In genomic region chr12:120369476-120370342, GRCh38 we compare ENCODE assay signal across 12 cellular contexts. TPM values are rescaled to one million over a fixed set of nuclear protein-coding genes. Genes with fewer than 3 reads are reported as not detected.
DNase-seq lines count a peak whose midpoint lies in the region; ATAC-seq and TF ChIP-seq lines count a peak whose summit lies in the region.
"Had no signal": no experiment of that assay in that cellular context is flagged by ENCODE, and none has a peak within 500 bp of the region (broad histone marks: within the 10 kb centered on the region; RNA-seq: fewer than 3 reads in every experiment).

No MANE protein-coding gene starts in this region.

- peaks cover 24 to 25% of the 10 kb centered on the region in 2 donors for H3K27me3 ChIP-seq in mucosa of rectum (ENCODE audit: control insufficient read depth in 2 of 2, insufficient read depth in 2 of 2, low read length in 2 of 2)

- no peaks in the 10 kb centered on the region for H3K36me3 ChIP-seq in mucosa of rectum (ENCODE audit: control insufficient read depth in 2 of 2, insufficient read depth in 2 of 2, low read length in 2 of 2)

- H3K27ac ChIP-seq in mucosa of rectum (ENCODE audit: low read depth in 2 of 2, low read length in 2 of 2), result no peak overlapping the region
- H3K27ac ChIP-seq: RWPE1 had no signal

- H3K9ac ChIP-seq in mucosa of rectum (ENCODE audit: low read depth in 1 of 2, low read length in 2 of 2), result no peak overlapping the region

- H3K27ac Mint-ChIP-seq in activated naive CD4-positive, alpha-beta T cell treated with anti-CD3 and anti-CD28 coated beads for 36 hours, result no peak overlapping the region
- no peak overlapping the region for H3K27ac Mint-ChIP-seq in MCF 10A (ENCODE audit: low read depth, unreplicated experiment)
- H3K27ac Mint-ChIP-seq in type B pancreatic cell, result peak overlapping the region; percentile 84

- peak overlapping the region; percentile 66 for H3K4me3 Mint-ChIP-seq in activated naive CD4-positive, alpha-beta T cell treated with anti-CD3 and anti-CD28 coated beads for 36 hours
- H3K4me3 Mint-ChIP-seq in MCF 10A (ENCODE audit: unreplicated experiment) (peak overlapping the region; percentile 54), type B pancreatic cell (peak overlapping the region; percentile 92)

- CTCF ChIA-PET in activated naive CD4-positive, alpha-beta T cell treated with anti-CD3 and anti-CD28 coated beads for 36 hours (lab: Charles Lee), result interaction anchor here (0.6 kb wide), 1 partner anchor 64 kb away, joined by 3 read pairs; no protein-coding TSS in a partner anchor
- CTCF ChIA-PET in MCF 10A (lab: Yijun Ruan, JAX), result no interaction called here

- H3K36me3 Mint-ChIP-seq in activated naive CD4-positive, alpha-beta T cell treated with anti-CD3 and anti-CD28 coated beads for 36 hours (ENCODE audit: low read depth), result no peaks in the 10 kb centered on the region
- no peaks in the 10 kb centered on the region for H3K36me3 Mint-ChIP-seq in MCF 10A (ENCODE audit: insufficient read depth, unreplicated experiment)
- H3K36me3 Mint-ChIP-seq in type B pancreatic cell, result peaks cover 6% of the 10 kb centered on the region

- POLR2A ChIA-PET in MCF 10A (lab: Yijun Ruan, JAX), result no interaction called here

- DNase-seq in activated naive CD4-positive, alpha-beta T cell treated with anti-CD3 and anti-CD28 coated beads for 36 hours, result no peak
- DNase-seq in activated naive CD4-positive, alpha-beta T cell treated with Interleukin-2 at 50 U/mL for 16 hours, result no peak
- no peak for DNase-seq in MCF 10A (ENCODE audit: unreplicated experiment)
- DNase-seq in type B pancreatic cell (ENCODE audit: extremely low spot score, unreplicated experiment), result no peak
- DNase-seq in foreskin fibroblast, result no peak
- DNase-seq in stimulated activated CD4-positive, alpha-beta T cell treated with anti-CD3 and anti-CD28 coated beads, Interleukin-15, amount 100 ng/mL, for 24 hours, result no peak
- DNase-seq: DMS153 had no signal

- no peaks in the 10 kb centered on the region for H3K9me3 Mint-ChIP-seq in activated naive CD4-positive, alpha-beta T cell treated with anti-CD3 and anti-CD28 coated beads for 36 hours
- no peaks in the 10 kb centered on the region for H3K9me3 Mint-ChIP-seq in MCF 10A (ENCODE audit: unreplicated experiment)
- no peaks in the 10 kb centered on the region for H3K9me3 Mint-ChIP-seq in type B pancreatic cell

- peaks cover 24 to 29% of the 10 kb centered on the region in 2 donors for H3K4me1 ChIP-seq in mucosa of rectum (ENCODE audit: control insufficient read depth in 2 of 2, insufficient read depth in 2 of 2, low read length in 2 of 2)

- BruUV-seq in MCF 10A (replicated peaks; lab: Mats Ljungman, UMichigan), result no TSS peak

- intact Hi-C loops in activated naive CD4-positive, alpha-beta T cell treated with anti-CD3 and anti-CD28 coated beads for 36 hours (cut with micrococcal nuclease), result no loop called here
- intact Hi-C loops in MCF 10A (cut with micrococcal nuclease), result no loop called here

- ATAC-seq in HG03139 (IDR thresholded peaks at IDR 0.05; ENCODE audit: unreplicated experiment), result no peak
- ATAC-seq: left colon had no signal

- H3K4me3 ChIP-seq in mucosa of rectum (ENCODE audit: low read length in 2 of 2) (peak overlapping the region; percentile 54 to 57), foreskin fibroblast (ENCODE audit: low read depth in 1 of 2, low read length in 2 of 2) (no peak overlapping the region)

- peaks cover 15% of the 10 kb centered on the region for H3K4me1 Mint-ChIP-seq in activated naive CD4-positive, alpha-beta T cell treated with anti-CD3 and anti-CD28 coated beads for 36 hours (ENCODE audit: low read depth)
- H3K4me1 Mint-ChIP-seq in MCF 10A (ENCODE audit: insufficient read depth, unreplicated experiment), result peaks cover 7% of the 10 kb centered on the region
- H3K4me1 Mint-ChIP-seq in type B pancreatic cell (ENCODE audit: unreplicated experiment), result peaks cover 37% of the 10 kb centered on the region

- no peaks in the 10 kb centered on the region for H3K9me3 ChIP-seq in mucosa of rectum (ENCODE audit: control insufficient read depth in 2 of 2, low read length in 2 of 2)

- peaks cover 67% of the 10 kb centered on the region for H3K27me3 Mint-ChIP-seq in activated naive CD4-positive, alpha-beta T cell treated with anti-CD3 and anti-CD28 coated beads for 36 hours (ENCODE audit: low read depth)
- peaks cover 71% of the 10 kb centered on the region for H3K27me3 Mint-ChIP-seq in MCF 10A (ENCODE audit: insufficient read depth, unreplicated experiment)
- H3K27me3 Mint-ChIP-seq in type B pancreatic cell, result peaks cover 38% of the 10 kb centered on the region

- TF ChIP-seq CTCF in MCF 10A (IDR thresholded peaks at IDR 0.05; ENCODE audit: unreplicated experiment), result no peak
- TF ChIP-seq CTCF in type B pancreatic cell (conservative IDR thresholded peaks at IDR 0.05), result no peak
- TF ChIP-seq CTCF in foreskin fibroblast (IDR thresholded peaks at IDR 0.05; ENCODE audit: low read depth, low read length), result no peak

RNA-seq across cellular contexts. Expression of gene MSI1, which starts 0.7 kb away (rescaled TPM):
- total RNA-seq in activated naive CD4-positive, alpha-beta T cell treated with anti-CD3 and anti-CD28 coated beads for 36 hours, result under 1 TPM; 0.27 to 0.57 TPM
- total RNA-seq in MCF 10A (2022) (not detected in 2 replicates), type B pancreatic cell (ENCODE audit: low replicate concordance) (22.0 and 71.7 TPM in 2 replicates)
- total RNA-seq: bronchial epithelial cell had no signal

RNA-seq across cellular contexts. Expression of gene PLA2G1B, which starts 42.1 kb away (rescaled TPM):
- total RNA-seq in activated naive CD4-positive, alpha-beta T cell treated with anti-CD3 and anti-CD28 coated beads for 36 hours, result not detected
- total RNA-seq in MCF 10A (2022) (not detected in 2 replicates), type B pancreatic cell (ENCODE audit: low replicate concordance) (not detected in 2 replicates)
- total RNA-seq: bronchial epithelial cell, left colon had no signal

Comparison
In these comparisons a context has a peak if more than half of its experiments do, and no peak if none do; other contexts are left out.
1. H3K4me3 ChIP-seq: peak in mucosa of rectum (2 of 2); none in foreskin fibroblast (0 of 2).
2. RNA of gene MSI1, which starts 0.7 kb away (total RNA-seq): 22.0 to 71.7 TPM in type B pancreatic cell; 0.27 to 0.57 TPM in activated naive CD4-positive, alpha-beta T cell treated with anti-CD3 and anti-CD28 coated beads for 36 hours and not detected in MCF 10A; every median in the first group is over 10 times any median in the second.
3. Peak in every context shown above with its lines, with median percentiles within 50 percentile points of each other: H3K4me3 Mint-ChIP-seq.